In the genomic region with DNA sequence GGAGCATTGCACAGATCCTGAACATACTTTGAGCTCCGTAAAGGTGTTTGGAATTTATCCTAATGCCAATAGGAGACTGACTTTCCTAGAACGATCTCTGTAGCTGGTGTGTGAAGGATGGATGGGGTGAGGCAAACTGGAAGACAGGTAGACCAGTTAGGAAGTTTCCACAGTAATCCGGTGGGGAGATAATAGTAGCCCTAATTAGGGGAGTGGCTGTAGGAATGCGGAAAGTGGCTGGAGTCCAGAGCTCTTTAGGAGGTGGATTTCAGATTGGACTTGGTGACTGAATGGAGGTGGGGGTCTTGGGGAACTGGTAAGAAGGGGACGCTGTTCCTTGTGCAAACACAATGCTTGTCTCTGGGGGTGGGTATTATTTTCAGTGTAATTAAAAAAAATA, we compare ENCODE assay signal across 1 cellular context.
TF ChIP-seq lines count a peak whose summit lies in the region.

No MANE protein-coding gene starts in this region.

TF ChIP-seq in endothelial cell of umbilical vein, 7 proteins besides CTCF, POLR2A, EP300 and RAD21:
- TF ChIP-seq, protein P1, sequence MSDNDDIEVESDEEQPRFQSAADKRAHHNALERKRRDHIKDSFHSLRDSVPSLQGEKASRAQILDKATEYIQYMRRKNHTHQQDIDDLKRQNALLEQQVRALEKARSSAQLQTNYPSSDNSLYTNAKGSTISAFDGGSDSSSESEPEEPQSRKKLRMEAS (IDR thresholded peaks at IDR 0.05; ENCODE audit: insufficient read depth, insufficient read length): no peak
- TF ChIP-seq FOS (IDR thresholded peaks at IDR 0.05; ENCODE audit: borderline replicate concordance, insufficient read depth, low read length) (no peak), JUN (IDR thresholded peaks at IDR 0.05; ENCODE audit: borderline replicate concordance, insufficient read depth, insufficient read length, low read depth) (no peak), MYC (IDR thresholded peaks at IDR 0.05; ENCODE audit: low read depth, low read length) (no peak), EZH2 (IDR thresholded peaks at IDR 0.05; ENCODE audit: borderline replicate concordance, low read depth, low read length, severe bottlenecking) (no peak)
